Comparison of ENCODE assay signal across 15 cellular contexts in the genomic region with DNA sequence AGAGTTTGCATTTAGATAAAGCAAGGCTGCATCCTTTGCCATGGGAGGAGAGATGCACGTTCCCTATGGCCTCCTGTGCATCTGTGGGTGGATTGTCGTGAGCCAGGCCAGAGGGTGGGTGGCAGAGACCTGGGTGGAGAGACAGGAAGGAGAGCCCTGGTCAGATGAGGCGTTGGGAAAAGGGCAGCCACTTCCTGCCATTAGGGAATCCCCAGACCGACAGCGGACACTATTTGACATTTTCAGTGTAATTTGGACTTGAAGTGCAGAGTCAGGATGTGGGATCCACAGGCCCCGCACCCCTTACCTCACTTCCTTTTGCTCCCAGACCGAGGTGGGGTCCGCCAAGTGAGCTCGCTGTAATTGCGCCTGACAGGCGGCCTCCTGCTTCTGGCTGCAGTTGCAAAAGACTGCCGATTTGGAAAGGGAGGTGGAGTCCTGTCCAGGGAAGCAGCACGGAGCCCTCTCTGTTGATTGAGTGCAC.
DNase-seq lines count a peak whose midpoint lies in the region; ATAC-seq and TF ChIP-seq lines count a peak whose summit lies in the region.
"Had no signal": no experiment of that assay in that cellular context is flagged by ENCODE, and none has a peak within 500 bp of the region (broad histone marks: within the 10 kb centered on the region; RNA-seq: fewer than 3 reads in every experiment).

No MANE protein-coding gene starts in this region.

- no peaks in the 10 kb centered on the region for H3K36me3 ChIP-seq in ACC112 (ENCODE audit: insufficient read depth, low read length)
- no peaks in the 10 kb centered on the region for H3K36me3 ChIP-seq in endodermal cell (ENCODE audit: control insufficient read depth, insufficient read depth, low read length)
- no peaks in the 10 kb centered on the region for H3K36me3 ChIP-seq in hepatocyte (replicated peaks; ENCODE audit: insufficient read depth, low read depth)
- no peaks in the 10 kb centered on the region for H3K36me3 ChIP-seq in GM23338 (ENCODE audit: insufficient read depth)

- H2AFZ ChIP-seq in ACC112 (ENCODE audit: low read length, unreplicated experiment) (no peak overlapping the region), hepatocyte (no peak overlapping the region), GM23338 (no peak overlapping the region)

- H3K27me3 Mint-ChIP-seq in endodermal cell (ENCODE audit: insufficient read depth) (peaks cover 2% of the 10 kb centered on the region), GM23338 (ENCODE audit: insufficient read depth, low read depth, poor library complexity) (peaks cover 10% of the 10 kb centered on the region)
- peaks cover 9 to 11% of the 10 kb centered on the region in 2 donors for H3K27me3 Mint-ChIP-seq in natural killer cell treated with Interleukin-12 subunit alpha and Interleukin-12 subunit beta and Interleukin-15 and Interleukin-18, amount 100 ng/mL, for 72 hours

- H3K4me1 ChIP-seq in ACC112 (ENCODE audit: control insufficient read depth, insufficient read depth, low read length, unreplicated experiment) = no peaks in the 10 kb centered on the region
- peaks cover 3% of the 10 kb centered on the region for H3K4me1 ChIP-seq in endodermal cell (ENCODE audit: control insufficient read depth, insufficient read depth, low read length)
- H3K4me1 ChIP-seq in hepatocyte (ENCODE audit: insufficient read depth) = no peaks in the 10 kb centered on the region
- 0 out of 2 replicates have a peak, but pooled peaks cover 6% of the 10 kb centered on the region for H3K4me1 ChIP-seq in GM23338 (ENCODE audit: insufficient read depth)

- H3K9me2 ChIP-seq in hepatocyte (replicated peaks; ENCODE audit: insufficient read depth) = no peaks in the 10 kb centered on the region
- 0 out of 2 replicates have a peak, but pooled peaks cover 5% of the 10 kb centered on the region for H3K9me2 ChIP-seq in GM23338 (ENCODE audit: insufficient read depth)

- DNase-seq in MV-4-11 (lab: John Stamatoyannopoulos, UW) (peak; percentile 5), endodermal cell (peak; percentile 41), hepatocyte (ENCODE audit: low spot score) (no peak), SHP77 (lab: John Stamatoyannopoulos, UW) (no peak), GM23338 (ENCODE audit: low spot score) (no peak)
- peak; percentile 58 for DNase-seq in natural killer cell treated with Interleukin-12 subunit alpha and Interleukin-12 subunit beta and Interleukin-15 and Interleukin-18, amount 100 ng/mL, for 72 hours (ENCODE audit: low spot score)
- DNase-seq: AML-193; amygdala; effector memory CD8-positive, alpha-beta T cell; NCI-H226 had no signal

- no peak overlapping the region for H3K9ac ChIP-seq in endodermal cell (ENCODE audit: extremely low read depth, low read length, poor library complexity, severe bottlenecking)

- H3K4me1 Mint-ChIP-seq in endodermal cell (peaks cover 16% of the 10 kb centered on the region), GM23338 (peaks cover 23% of the 10 kb centered on the region)
- H3K4me1 Mint-ChIP-seq in natural killer cell treated with Interleukin-12 subunit alpha and Interleukin-12 subunit beta and Interleukin-15 and Interleukin-18, amount 100 ng/mL, for 72 hours (ENCODE audit: low read depth in 2 of 2) = peaks cover 29 to 32% of the 10 kb centered on the region in 2 donors

- H3K4me3 ChIP-seq in ACC112 (ENCODE audit: low read depth, low read length) = 0 out of 2 replicates have a peak overlapping the region, but pooled peaks have one; percentile 37
- H3K4me3 ChIP-seq in endodermal cell (ENCODE audit: low read length) = no peak overlapping the region
- no peak overlapping the region for H3K4me3 ChIP-seq in hepatocyte
- H3K4me3 ChIP-seq in GM23338 = no peak overlapping the region
- H3K4me3 ChIP-seq: gastroesophageal sphincter had no signal

- no peaks in the 10 kb centered on the region for H3K36me3 Mint-ChIP-seq in endodermal cell (ENCODE audit: low read depth)
- H3K36me3 Mint-ChIP-seq in natural killer cell treated with Interleukin-12 subunit alpha and Interleukin-12 subunit beta and Interleukin-15 and Interleukin-18, amount 100 ng/mL, for 72 hours = no peaks in the 10 kb centered on the region
- H3K36me3 Mint-ChIP-seq in GM23338 (ENCODE audit: low read depth) = peaks cover 7% of the 10 kb centered on the region; the same call in 1 of the 3 replicates

- H3K4me2 ChIP-seq in hepatocyte (no peak overlapping the region), GM23338 (no peak overlapping the region)

- no peak overlapping the region for H3K27ac ChIP-seq in ACC112 (ENCODE audit: low read depth, low read length)
- H3K27ac ChIP-seq in endodermal cell (ENCODE audit: low read depth, low read length) = no peak overlapping the region
- H3K27ac ChIP-seq in hepatocyte = no peak overlapping the region
- H3K27ac ChIP-seq in GM23338 (ENCODE audit: low read depth) = no peak overlapping the region
- H3K27ac ChIP-seq: gastroesophageal sphincter had no signal

- no peaks in the 10 kb centered on the region for H4K20me1 ChIP-seq in hepatocyte (ENCODE audit: insufficient read depth, poor library complexity, severe bottlenecking)
- H4K20me1 ChIP-seq in GM23338 (replicated peaks; ENCODE audit: insufficient read depth) = no peaks in the 10 kb centered on the region

- H3K79me2 ChIP-seq in ACC112 (ENCODE audit: control insufficient read depth, insufficient read depth, low read length, unreplicated experiment) (no peaks in the 10 kb centered on the region), hepatocyte (no peaks in the 10 kb centered on the region), GM23338 (replicated peaks; ENCODE audit: insufficient read depth) (no peaks in the 10 kb centered on the region)

- H3K27ac Mint-ChIP-seq in endodermal cell = no peak overlapping the region
- H3K27ac Mint-ChIP-seq in natural killer cell treated with Interleukin-12 subunit alpha and Interleukin-12 subunit beta and Interleukin-15 and Interleukin-18, amount 100 ng/mL, for 72 hours = peak overlapping the region; percentile 13 to 78
- H3K27ac Mint-ChIP-seq in GM23338 = no peak overlapping the region

- 84 to 88% methylated on average over 10 to 13 of the region's 13 CpGs for WGBS in endodermal cell (ENCODE audit: insufficient coverage in 1 of 2, insufficient read length in 1 of 2), 2 experiments
- WGBS in hepatocyte (ENCODE audit: low lambda C conversion rate, missing lambda C conversion rate) = 79% methylated on average over 12 of the region's 13 CpGs

- peaks cover 33% of the 10 kb centered on the region for H3K27me3 ChIP-seq in ACC112 (ENCODE audit: insufficient read depth, low read length)
- no peaks in the 10 kb centered on the region for H3K27me3 ChIP-seq in endodermal cell (ENCODE audit: control insufficient read depth, insufficient read depth, low read length, poor library complexity, severe bottlenecking)
- peaks cover 12% of the 10 kb centered on the region for H3K27me3 ChIP-seq in hepatocyte
- H3K27me3 ChIP-seq in GM23338 (ENCODE audit: insufficient read depth) = no peaks in the 10 kb centered on the region
- H3K27me3 ChIP-seq: gastroesophageal sphincter had no signal

- TF ChIP-seq CTCF in endodermal cell (conservative IDR thresholded peaks at IDR 0.05) = no peak
- TF ChIP-seq CTCF in hepatocyte (IDR thresholded peaks at IDR 0.05; ENCODE audit: poor library complexity) = no peak
- TF ChIP-seq CTCF in GM23338 (conservative IDR thresholded peaks at IDR 0.05; ENCODE audit: low read depth in 2 of 2) = no peak

- peak; percentile 42 to 51 for ATAC-seq in natural killer cell treated with Interleukin-12 subunit alpha and Interleukin-12 subunit beta and Interleukin-15 and Interleukin-18, amount 100 ng/mL, for 72 hours
- ATAC-seq in GM23338 = no peak
- no peak for ATAC-seq in GM18519 (IDR thresholded peaks at IDR 0.05; ENCODE audit: low FRiP score, unreplicated experiment)
- ATAC-seq: effector memory CD8-positive, alpha-beta T cell; gastroesophageal sphincter; HCT116; left colon had no signal

- no peak overlapping the region for H3K4me3 Mint-ChIP-seq in endodermal cell
- H3K4me3 Mint-ChIP-seq in natural killer cell treated with Interleukin-12 subunit alpha and Interleukin-12 subunit beta and Interleukin-15 and Interleukin-18, amount 100 ng/mL, for 72 hours = peak overlapping the region; percentile 66
- H3K4me3 Mint-ChIP-seq in GM23338 = no peak overlapping the region
- H3K4me3 Mint-ChIP-seq: effector memory CD8-positive, alpha-beta T cell had no signal

- H3K9me3 ChIP-seq in endodermal cell (ENCODE audit: control insufficient read depth, low read length) (no peaks in the 10 kb centered on the region), hepatocyte (ENCODE audit: low read depth) (no peaks in the 10 kb centered on the region)
- H3K9me3 ChIP-seq: gastroesophageal sphincter had no signal

- no peaks in the 10 kb centered on the region for H3K9me3 Mint-ChIP-seq in endodermal cell
- H3K9me3 Mint-ChIP-seq in natural killer cell treated with Interleukin-12 subunit alpha and Interleukin-12 subunit beta and Interleukin-15 and Interleukin-18, amount 100 ng/mL, for 72 hours = no peaks in the 10 kb centered on the region
- no peaks in the 10 kb centered on the region for H3K9me3 Mint-ChIP-seq in GM23338
- H3K9me3 Mint-ChIP-seq: effector memory CD8-positive, alpha-beta T cell had no signal

- H3F3A ChIP-seq in GM23338 (replicated peaks; ENCODE audit: low read depth) = no peaks in the 10 kb centered on the region

Comparison
In these comparisons a context has a peak if more than half of its experiments do, and no peak if none do; other contexts are left out.
1. DNase-seq: peak in MV-4-11 (single experiment), endodermal cell (single experiment) and natural killer cell treated with Interleukin-12 subunit alpha and Interleukin-12 subunit beta and Interleukin-15 and Interleukin-18, amount 100 ng/mL, for 72 hours (single experiment); none in hepatocyte (single experiment), SHP77 (0 of 2) and GM23338 (single experiment).
2. H3K27ac Mint-ChIP-seq: peak in natural killer cell treated with Interleukin-12 subunit alpha and Interleukin-12 subunit beta and Interleukin-15 and Interleukin-18, amount 100 ng/mL, for 72 hours (2 of 2); none in endodermal cell (single experiment) and GM23338 (single experiment).
3. ATAC-seq: peak in natural killer cell treated with Interleukin-12 subunit alpha and Interleukin-12 subunit beta and Interleukin-15 and Interleukin-18, amount 100 ng/mL, for 72 hours (2 of 2); none in GM23338 (single experiment) and GM18519 (single experiment).